ENCODE assay signal across 7 cellular contexts in the genomic region with DNA sequence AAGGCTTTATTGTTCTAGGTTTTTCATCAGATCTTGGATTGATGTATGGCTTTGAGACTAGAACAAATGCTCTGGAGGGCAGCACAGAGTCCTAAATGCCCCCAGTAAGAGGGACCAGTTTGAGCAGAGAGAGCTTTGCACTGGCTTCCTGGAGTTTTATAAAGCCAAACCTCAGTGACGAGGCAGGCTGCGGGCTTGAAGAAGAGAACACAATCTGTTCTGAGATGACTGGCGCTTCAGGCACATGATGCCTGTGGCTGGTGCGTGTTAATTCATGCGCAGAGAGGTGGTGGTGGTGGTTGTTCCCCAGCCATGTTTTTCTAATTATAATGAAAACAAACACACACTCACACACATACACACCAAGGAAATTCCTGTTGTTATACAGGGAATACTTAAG.
DNase-seq lines count a peak whose midpoint lies in the region; ATAC-seq lines count a peak whose summit lies in the region.
"Not testable (repeated sequence)": the region's sequence is repeated elsewhere in the genome, so short reads cannot be mapped to it uniquely, and the experiment has no call there.

No MANE protein-coding gene starts in this region.

- not testable (repeated sequence) for H3K27me3 Mint-ChIP-seq in memory B cell

- not testable (repeated sequence) for H3K27ac Mint-ChIP-seq in memory B cell

- not testable (repeated sequence) for H3K4me1 Mint-ChIP-seq in memory B cell

- peak; percentile 33 for DNase-seq in NCI-H748 (lab: John Stamatoyannopoulos, UW; ENCODE audit: unreplicated experiment)
- peak; percentile 29 for DNase-seq in activated CD4-positive, CD25-positive, alpha-beta regulatory T cell treated with anti-CD3 and anti-CD28 coated beads, Interleukin-2, amount 50 U/mL, for 72 hours
- DNase-seq in activated T-cell treated with anti-CD3 and anti-CD28 coated beads, Interleukin-2, amount 50 U/mL, for 48 hours = peak; percentile 65
- DNase-seq in central memory CD4-positive, alpha-beta T cell = peak; percentile 52
- DNase-seq in memory B cell (ENCODE audit: low spot score in 2 of 2) = not testable (repeated sequence)
- peak in 2 of 3 donors; percentile 9 to 34 for DNase-seq in stimulated activated CD4-positive, alpha-beta T cell treated with anti-CD3 and anti-CD28 coated beads, TNF-alpha, amount 100 ng/mL, for 48 hours (ENCODE audit: low read depth in 3 of 3)

- peak; percentile 64 for ATAC-seq in GM19035 (IDR thresholded peaks at IDR 0.05; ENCODE audit: unreplicated experiment)
- ATAC-seq in memory B cell (ENCODE audit: low read depth) = peak; percentile 78

- not testable (repeated sequence) for H3K4me3 Mint-ChIP-seq in memory B cell

- not testable (repeated sequence) for H3K9me3 Mint-ChIP-seq in memory B cell

- H3K36me3 Mint-ChIP-seq in memory B cell = not testable (repeated sequence)
